In genomic region chr5:152178350-152178699, GRCh38 we compare ENCODE assay signal across 14 cellular contexts.
A peak's percentile ranks its signal among the peaks of the same experiment; 100 is the strongest.
DNase-seq lines count a peak whose midpoint lies in the region; ATAC-seq, FAIRE-seq and TF ChIP-seq lines count a peak whose summit lies in the region.
"Had no signal": no experiment of that assay in that cellular context is flagged by ENCODE, and none has a peak within 500 bp of the region (broad histone marks: within the 10 kb centered on the region; RNA-seq: fewer than 3 reads in every experiment).

No MANE protein-coding gene starts in this region.

- TF ChIP-seq CTCF in glutamatergic neuron (IDR thresholded peaks at IDR 0.05; ENCODE audit: partially characterized antibody, unreplicated experiment): no peak

- peaks cover 2% of the 10 kb centered on the region for H3K9me3 Mint-ChIP-seq in glutamatergic neuron (ENCODE audit: unreplicated experiment)

- H3K4me1 Mint-ChIP-seq in glutamatergic neuron (ENCODE audit: low read depth, unreplicated experiment): no peaks in the 10 kb centered on the region
- H3K4me1 Mint-ChIP-seq: CD4-positive, CD25-positive, alpha-beta regulatory T cell had no signal

- peaks cover 2% of the 10 kb centered on the region for H3K27me3 Mint-ChIP-seq in glutamatergic neuron (ENCODE audit: unreplicated experiment)

- no peak for FAIRE-seq in urothelium cell line (lab: Jason Lieb, UNC)
- FAIRE-seq: GM12892, GM19239, H1 had no signal

- no peak overlapping the region for H3K4me3 Mint-ChIP-seq in glutamatergic neuron (ENCODE audit: unreplicated experiment)
- H3K4me3 Mint-ChIP-seq: CD4-positive, CD25-positive, alpha-beta regulatory T cell had no signal

- peak; percentile 54 for DNase-seq in EH (ENCODE audit: low read depth)
- DNase-seq in M059J (ENCODE audit: low read depth): peak; percentile 43
- DNase-seq in glutamatergic neuron: no peak
- peak; percentile 23 for DNase-seq in urothelium cell line (ENCODE audit: low spot score)
- no peak for DNase-seq in NCI-H1436 (lab: John Stamatoyannopoulos, UW)
- DNase-seq in DMS 273 (lab: John Stamatoyannopoulos, UW; ENCODE audit: unreplicated experiment): no peak
- DNase-seq: CD4-positive, CD25-positive, alpha-beta regulatory T cell; DMS 273 treated with DMSO at 0.1 percent for 48 hours; DMS79; GDM1 had no signal

- H3K36me3 Mint-ChIP-seq in glutamatergic neuron (ENCODE audit: unreplicated experiment): peaks cover 17% of the 10 kb centered on the region
- H3K36me3 Mint-ChIP-seq: CD4-positive, CD25-positive, alpha-beta regulatory T cell had no signal

- H3K27ac Mint-ChIP-seq in glutamatergic neuron (ENCODE audit: unreplicated experiment): peak overlapping the region; percentile 4
- H3K27ac Mint-ChIP-seq: CD4-positive, CD25-positive, alpha-beta regulatory T cell had no signal

- ATAC-seq in GM18520 (IDR thresholded peaks at IDR 0.05; ENCODE audit: unreplicated experiment): no peak

Comparison
In these comparisons a context has a peak if more than half of its experiments do, and no peak if none do; other contexts are left out.
1. DNase-seq: peak in EH (single experiment), M059J (single experiment) and urothelium cell line (single experiment); none in glutamatergic neuron (single experiment), NCI-H1436 (single experiment) and DMS 273 (single experiment).